1 cellular context compared by ENCODE assay signal in the genomic region with DNA sequence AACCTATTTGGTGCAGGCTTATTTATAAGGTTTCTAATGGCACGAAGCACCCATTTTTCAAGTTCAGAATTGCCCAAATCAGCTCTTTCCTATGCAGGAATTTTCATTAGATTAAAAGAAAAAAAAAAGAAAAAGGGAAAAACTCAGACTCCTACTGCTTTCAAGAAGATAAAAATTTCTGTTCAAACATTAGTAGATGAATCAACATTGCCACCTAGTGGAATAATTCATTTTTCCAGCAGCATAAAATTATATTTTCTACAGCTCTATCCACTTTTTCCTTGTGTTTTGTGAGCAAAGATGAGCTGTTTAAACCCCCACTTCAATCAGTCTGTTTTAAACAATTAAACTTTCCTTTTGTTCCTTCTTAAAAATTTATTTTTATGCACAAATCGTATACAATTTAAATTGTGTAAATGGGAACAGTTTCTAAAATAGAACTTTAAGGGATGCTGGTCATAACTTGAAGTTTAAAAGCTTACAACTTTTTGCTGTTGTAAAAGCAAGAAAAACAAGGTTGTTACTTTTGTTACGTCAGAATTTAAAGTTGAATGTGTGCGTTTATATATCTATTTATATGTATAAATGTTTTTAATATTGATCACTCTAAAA.
TF ChIP-seq lines count a peak whose summit lies in the region.

No MANE protein-coding gene starts in this region.

TF ChIP-seq in IMR-90, 13 proteins besides CTCF, POLR2A, EP300 and RAD21 (continued from another document):
- TF ChIP-seq CHD1 (IDR thresholded peaks at IDR 0.05; ENCODE audit: low read depth, low read length) (no peak), RFX5 (IDR thresholded peaks at IDR 0.05; ENCODE audit: low read depth, low read length) (no peak), MAFK (IDR thresholded peaks at IDR 0.05; ENCODE audit: low read depth, low read length) (no peak), RCOR1 (IDR thresholded peaks at IDR 0.05; ENCODE audit: insufficient replicate concordance, low read length) (no peak), CEBPB (IDR thresholded peaks at IDR 0.05; ENCODE audit: low read depth, low read length) (no peak), SMC3 (IDR thresholded peaks at IDR 0.05; ENCODE audit: low read depth, low read length) (no peak; the same call in 1 of the 2 replicates), MAZ (IDR thresholded peaks at IDR 0.05; ENCODE audit: borderline replicate concordance, low read depth, low read length) (no peak)
TF ChIP-seq in IMR-90: peak in this region for 0.
